ENCODE assay signal across 16 cellular contexts in the genomic region with DNA sequence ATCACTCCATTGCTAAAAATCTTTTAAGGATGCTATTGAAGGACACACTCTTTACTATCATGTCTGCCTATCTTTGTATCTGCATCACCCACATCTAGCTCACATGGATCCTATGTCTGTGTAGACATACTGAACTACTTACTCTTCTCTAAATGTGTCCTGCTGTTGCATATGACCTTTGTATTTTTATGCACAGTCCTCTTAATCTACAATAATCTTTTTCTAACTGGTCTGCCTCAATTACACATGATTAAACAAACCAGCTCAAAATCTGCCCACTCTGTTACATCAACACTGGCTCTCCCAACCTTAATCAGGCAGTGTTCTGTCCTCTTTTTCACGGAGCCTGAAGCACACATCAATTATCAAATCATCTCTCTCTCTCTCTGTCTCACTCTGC.
DNase-seq lines count a peak whose midpoint lies in the region; ATAC-seq and TF ChIP-seq lines count a peak whose summit lies in the region.
"Had no signal": no experiment of that assay in that cellular context is flagged by ENCODE, and none has a peak within 500 bp of the region (broad histone marks: within the 10 kb centered on the region; RNA-seq: fewer than 3 reads in every experiment).

No MANE protein-coding gene starts in this region.

- no peaks in the 10 kb centered on the region for H3K4me1 ChIP-seq in A673 (ENCODE audit: insufficient read depth, low read length, poor library complexity, severe bottlenecking)
- H3K4me1 ChIP-seq: BLaER1, Caco-2, HAP-1 had no signal

- ATAC-seq in HG03045 (IDR thresholded peaks at IDR 0.05; ENCODE audit: unreplicated experiment) = no peak
- ATAC-seq: CD8-positive, alpha-beta T cell had no signal

- H3K27ac ChIP-seq in A673 (ENCODE audit: low read depth, low read length, poor library complexity, severe bottlenecking) = no peak overlapping the region
- H3K27ac ChIP-seq: BLaER1, C4-2B had no signal

- H3K36me3 ChIP-seq in A673 (ENCODE audit: insufficient read depth, low read length, poor library complexity, severe bottlenecking) = no peaks in the 10 kb centered on the region
- H3K36me3 ChIP-seq: BLaER1, HAP-1 had no signal

- no peaks in the 10 kb centered on the region for H3K27me3 ChIP-seq in A673 (replicated peaks; ENCODE audit: insufficient read depth, low read depth, low read length, poor library complexity)
- H3K27me3 ChIP-seq: BLaER1 had no signal

- H3K4me3 ChIP-seq in A673 (ENCODE audit: low read depth, low read length, poor library complexity, severe bottlenecking) = no peak overlapping the region
- H3K4me3 ChIP-seq: BLaER1, HAP-1 had no signal

- intact Hi-C loops in A673 (cut with micrococcal nuclease; ENCODE audit: unreplicated experiment) = no loop called here

- DNase-seq in NCI-H146 (lab: John Stamatoyannopoulos, UW) (peak; percentile 36), NCI-H146 treated with DMSO at 0.1 percent for 48 hours (lab: John Stamatoyannopoulos, UW; ENCODE audit: unreplicated experiment) (peak; percentile 18), SK-N-DZ (ENCODE audit: low spot score) (peak; percentile 46), A673 (ENCODE audit: low spot score) (no peak), iPS-NIHi11 (ENCODE audit: low spot score) (no peak)
- DNase-seq: Caco-2; CD4-positive, CD25-positive, alpha-beta regulatory T cell; CD8-positive, alpha-beta T cell; DMS153; DND-41; GOT3; HFFc6 had no signal

- no peak for TF ChIP-seq CTCF in A673 (conservative IDR thresholded peaks at IDR 0.05; ENCODE audit: low read depth, low read length)

- CTCF ChIA-PET in A673 (lab: Charles Lee) = no interaction called here

- POLR2A ChIA-PET in A673 (lab: Charles Lee; ENCODE audit: low non-redundant PET) = no interaction called here

- H3K9me3 ChIP-seq in A673 (ENCODE audit: low read depth, low read length, poor library complexity, severe bottlenecking) = peaks cover 5% of the 10 kb centered on the region
- H3K9me3 ChIP-seq: BLaER1, Caco-2, HAP-1 had no signal

- BruUV-seq in A673 (replicated peaks; lab: Mats Ljungman, UMichigan) = no TSS peak

Comparison
In these comparisons a context has a peak if more than half of its experiments do, and no peak if none do; other contexts are left out.
1. DNase-seq: peak in NCI-H146 (single experiment), NCI-H146 treated with DMSO at 0.1 percent for 48 hours (single experiment) and SK-N-DZ (single experiment); none in A673 (single experiment) and iPS-NIHi11 (single experiment).